ENCODE assay signal across 23 cellular contexts in genomic region chr22:32800158-32800557, GRCh38. TPM values are rescaled to one million over a fixed set of nuclear protein-coding genes. Genes with fewer than 3 reads are reported as not detected.
DNase-seq lines count a peak whose midpoint lies in the region; ATAC-seq and TF ChIP-seq lines count a peak whose summit lies in the region.
"Had no signal": no experiment of that assay in that cellular context is flagged by ENCODE, and none has a peak within 500 bp of the region (broad histone marks: within the 10 kb centered on the region; RNA-seq: fewer than 3 reads in every experiment).

No MANE protein-coding gene starts in this region.

- intact Hi-C loops in Caco-2 (cut with micrococcal nuclease; ENCODE audit: unreplicated experiment) (no loop called here), esophagus muscularis mucosa (cut with DNase I) (loop anchor here (2.0 to 5.0 kb wide), 2 partner anchors 47 to 185 kb away; no protein-coding TSS in a partner anchor), stomach (cut with DNase I; ENCODE audit: low total_unique reads) (no loop called here)

- H3K4me3 Mint-ChIP-seq in Caco-2 (ENCODE audit: unreplicated experiment) = peak overlapping the region; percentile 29
- H3K4me3 Mint-ChIP-seq: activated B cell treated with CpG ODN at 0.5 μM for 24 hours; activated CD8-positive, alpha-beta T cell treated with anti-CD3 and anti-CD28 coated beads for 36 hours; memory B cell; stimulated activated memory B cell treated with anti-CD40 and anti-IgM and Interleukin-4, amounts not matched to agents 10 μg/mL and 1 μg/mL and 100 μg/mL, for 72 hours had no signal

- no peaks in the 10 kb centered on the region for H3K27me3 ChIP-seq in Caco-2 (replicated peaks; ENCODE audit: control insufficient read depth, insufficient read depth, low read length)
- H3K27me3 ChIP-seq in esophagus muscularis mucosa = no peaks in the 10 kb centered on the region
- H3K27me3 ChIP-seq in muscle layer of colon (ENCODE audit: control insufficient read depth in 1 of 2, insufficient read depth in 2 of 2, low read length in 2 of 2) = no peaks in the 10 kb centered on the region
- H3K27me3 ChIP-seq in stomach = peaks cover 0 to 47% (median 30%) of the 10 kb centered on the region in 3 donors

- TF ChIP-seq CTCF in Caco-2 (IDR thresholded peaks at IDR 0.05; ENCODE audit: insufficient read depth in 1 of 2, low read depth in 1 of 2, low read length in 1 of 2, severe bottlenecking in 1 of 2, unreplicated experiment in 1 of 2) = no peak
- no peak for TF ChIP-seq CTCF in esophagus muscularis mucosa (IDR thresholded peaks at IDR 0.05)
- TF ChIP-seq CTCF in stomach (IDR thresholded peaks at IDR 0.05) = no peak

- H3K36me3 Mint-ChIP-seq in Caco-2 (ENCODE audit: insufficient read depth, unreplicated experiment) = peaks cover 24% of the 10 kb centered on the region
- H3K36me3 Mint-ChIP-seq: memory B cell; stimulated activated memory B cell treated with anti-CD40 and anti-IgM and Interleukin-4, amounts not matched to agents 10 μg/mL and 1 μg/mL and 100 μg/mL, for 72 hours had no signal

- H3K9me3 ChIP-seq in Caco-2 = no peaks in the 10 kb centered on the region
- no peaks in the 10 kb centered on the region for H3K9me3 ChIP-seq in esophagus muscularis mucosa
- H3K9me3 ChIP-seq in muscle layer of colon (ENCODE audit: low read length) = no peaks in the 10 kb centered on the region
- no peaks in the 10 kb centered on the region for H3K9me3 ChIP-seq in stomach
- H3K9me3 ChIP-seq: SJSA1 had no signal

- no peak for ATAC-seq in GM19397 (IDR thresholded peaks at IDR 0.05; ENCODE audit: unreplicated experiment)
- ATAC-seq: activated CD8-positive, alpha-beta T cell treated with anti-CD3 and anti-CD28 coated beads for 36 hours; HCT116; stimulated activated memory B cell treated with anti-CD40 and anti-IgM and Interleukin-4, amounts not matched to agents 10 μg/mL and 1 μg/mL and 100 μg/mL, for 72 hours had no signal

- DNase-seq in Caco-2 (no peak), esophagus muscularis mucosa (ENCODE audit: extremely low spot score) (no peak), stomach (no peak), T-helper 1 cell (no peak), cortex of kidney (lab: John Stamatoyannopoulos, UW) (no peak)
- no peak for DNase-seq in activated CD4-positive, alpha-beta T cell treated with anti-CD3 and anti-CD28 coated beads, Interleukin-2, amount 50 U/mL, for 4 hours
- DNase-seq: ACHN; activated B cell treated with CpG ODN at 0.5 μM for 24 hours; activated CD8-positive, alpha-beta T cell treated with anti-CD3 and anti-CD28 coated beads for 36 hours; activated naive CD4-positive, alpha-beta T cell treated with Interleukin-2 at 50 U/mL for 16 hours; activated T-cell treated with anti-CD3 and anti-CD28 coated beads, Interleukin-2, amount 50 U/mL, for 1 hour; effector memory CD4-positive, alpha-beta T cell; GF-D8; NCI-H146; NCI-H774 had no signal

- H3K27me3 Mint-ChIP-seq in Caco-2 (ENCODE audit: insufficient read depth, unreplicated experiment) = no peaks in the 10 kb centered on the region

- no peak overlapping the region for H3K4me3 ChIP-seq in Caco-2 (ENCODE audit: low read depth, low read length)
- H3K4me3 ChIP-seq in esophagus muscularis mucosa = peak overlapping the region in 3 of 4 donors; percentile 8 to 99 (median 96)
- H3K4me3 ChIP-seq in muscle layer of colon (ENCODE audit: low read depth in 1 of 2, low read length in 2 of 2) = no peak overlapping the region
- no peak overlapping the region for H3K4me3 ChIP-seq in stomach
- H3K4me3 ChIP-seq: SJSA1 had no signal

- H3K9ac ChIP-seq in muscle layer of colon (ENCODE audit: low read length) = no peak overlapping the region

- WGBS in esophagus muscularis mucosa = 54% methylated on average over 5 of the region's 5 CpGs
- 50 to 64% (median 57%) methylated on average over 5 of the region's 5 CpGs for WGBS in stomach, 5 donors

- peak overlapping the region; percentile 86 to 95 (median 92) for H3K27ac ChIP-seq in esophagus muscularis mucosa (replicated peaks in 1 of 4)
- peak overlapping the region; percentile 92 for H3K27ac ChIP-seq in muscle layer of colon (ENCODE audit: low read depth, low read length)
- H3K27ac ChIP-seq in stomach = peak overlapping the region in 4 of 5 donors; percentile 86 to 91 (median 88)
- H3K27ac ChIP-seq: C4-2B, SJSA1 had no signal

- no peak for TF ChIP-seq EP300 in esophagus muscularis mucosa (IDR thresholded peaks at IDR 0.05)
- no peak for TF ChIP-seq EP300 in stomach (IDR thresholded peaks at IDR 0.05)

- H3K36me3 ChIP-seq in Caco-2 (ENCODE audit: control insufficient read depth, insufficient read depth, low read length) (no peaks in the 10 kb centered on the region), esophagus muscularis mucosa (peaks cover 0 to 27% (median 0%) of the 10 kb centered on the region in 4 donors), muscle layer of colon (ENCODE audit: insufficient read depth, low read length) (no peaks in the 10 kb centered on the region), stomach (no peaks in the 10 kb centered on the region)
- H3K36me3 ChIP-seq: SJSA1 had no signal

- CTCF ChIA-PET in Caco-2 (lab: Charles Lee) = no interaction called here

- H3K27ac Mint-ChIP-seq in Caco-2 (ENCODE audit: unreplicated experiment) = no peak overlapping the region
- H3K27ac Mint-ChIP-seq: activated B cell treated with CpG ODN at 0.5 μM for 24 hours; activated CD8-positive, alpha-beta T cell treated with anti-CD3 and anti-CD28 coated beads for 36 hours; memory B cell; stimulated activated memory B cell treated with anti-CD40 and anti-IgM and Interleukin-4, amounts not matched to agents 10 μg/mL and 1 μg/mL and 100 μg/mL, for 72 hours had no signal

- H3K4me1 ChIP-seq in Caco-2 = peaks cover 16% of the 10 kb centered on the region
- peaks cover 28 to 53% (median 45%) of the 10 kb centered on the region in 4 donors for H3K4me1 ChIP-seq in esophagus muscularis mucosa
- H3K4me1 ChIP-seq in muscle layer of colon (ENCODE audit: insufficient read depth, low read length) = peaks cover 31% of the 10 kb centered on the region
- H3K4me1 ChIP-seq in stomach = peaks cover 5 to 34% (median 28%) of the 10 kb centered on the region in 4 donors

- H3K9me3 Mint-ChIP-seq in Caco-2 (ENCODE audit: unreplicated experiment) = no peaks in the 10 kb centered on the region
- H3K9me3 Mint-ChIP-seq: activated B cell treated with CpG ODN at 0.5 μM for 24 hours; activated CD8-positive, alpha-beta T cell treated with anti-CD3 and anti-CD28 coated beads for 36 hours; memory B cell; stimulated activated memory B cell treated with anti-CD40 and anti-IgM and Interleukin-4, amounts not matched to agents 10 μg/mL and 1 μg/mL and 100 μg/mL, for 72 hours had no signal

- TF ChIP-seq POLR2A in esophagus muscularis mucosa (IDR thresholded peaks at IDR 0.05; ENCODE audit: low read depth) (no peak), stomach (IDR thresholded peaks at IDR 0.05) (no peak)

- H3K4me1 Mint-ChIP-seq in Caco-2 (ENCODE audit: low read depth, unreplicated experiment) = peaks cover 15% of the 10 kb centered on the region
- H3K4me1 Mint-ChIP-seq: memory B cell had no signal

- POLR2A ChIA-PET in Caco-2 (lab: Charles Lee) = interaction anchor here (1.0 kb wide), 1 partner anchor 11 kb away, joined by 5 read pairs; no protein-coding TSS in a partner anchor

- BruUV-seq in Caco-2 (replicated peaks; lab: Mats Ljungman, UMichigan) = no TSS peak

RNA-seq across cellular contexts. Expression of gene TIMP3, which starts 1.3 kb away (rescaled TPM):
- total RNA-seq in Caco-2 (2022) (72.8 and 86.4 TPM in 2 replicates), esophagus muscularis mucosa (100 to 1,000 TPM; 566 to 898 (median 683) TPM), stomach (100 to 1,000 TPM; 103 to 248 (median 212) TPM)
- polyA plus RNA-seq in stomach = 10 to 100 TPM; 30.4 to 55.9 (median 39.4) TPM
- total RNA-seq: activated B cell treated with CpG ODN at 0.5 μM for 24 hours, OCI-LY7 had no signal

Comparison
In these comparisons a context has a peak if more than half of its experiments do, and no peak if none do; other contexts are left out.
1. H3K4me3 ChIP-seq: peak in esophagus muscularis mucosa (3 of 4); none in Caco-2 (single experiment), muscle layer of colon (0 of 2) and stomach (0 of 4).
2. Peak in every context shown above with its lines, with median percentiles within 50 percentile points of each other: H3K27ac ChIP-seq.